In genomic region chr13:21463424-21463823, GRCh38 we compare ENCODE assay signal across 19 cellular contexts. TPM values are rescaled to one million over a fixed set of nuclear protein-coding genes. Genes with fewer than 3 reads are reported as not detected.
DNase-seq lines count a peak whose midpoint lies in the region; ATAC-seq and TF ChIP-seq lines count a peak whose summit lies in the region.
"Had no signal": no experiment of that assay in that cellular context is flagged by ENCODE, and none has a peak within 500 bp of the region (broad histone marks: within the 10 kb centered on the region; RNA-seq: fewer than 3 reads in every experiment).

No MANE protein-coding gene starts in this region.

- H3K27ac Mint-ChIP-seq in progenitor cell of endocrine pancreas, result peak overlapping the region; percentile 45
- no peak overlapping the region for H3K27ac Mint-ChIP-seq in endothelial cell (ENCODE audit: unreplicated experiment)
- H3K27ac Mint-ChIP-seq: CD4-positive, CD25-positive, alpha-beta regulatory T cell; HFFc6 had no signal

- H3K4me3 Mint-ChIP-seq in progenitor cell of endocrine pancreas (ENCODE audit: low read depth) (no peak overlapping the region), endothelial cell (ENCODE audit: unreplicated experiment) (no peak overlapping the region)
- H3K4me3 Mint-ChIP-seq: HFFc6 had no signal

- H3K27ac ChIP-seq in angular gyrus (ENCODE audit: low read depth, low read length) (peak overlapping the region; percentile 74), layer of hippocampus (ENCODE audit: low read depth, low read length) (peak overlapping the region; percentile 77)
- H3K27ac ChIP-seq: BLaER1 treated with 17β-estradiol and CSF1 and Interleukin-3, amounts not matched to agents 10 nM and 100 nM; HL-60 had no signal

- no peaks in the 10 kb centered on the region for H3K9me3 Mint-ChIP-seq in progenitor cell of endocrine pancreas (ENCODE audit: low read depth)
- no peaks in the 10 kb centered on the region for H3K9me3 Mint-ChIP-seq in endothelial cell (ENCODE audit: unreplicated experiment)
- H3K9me3 Mint-ChIP-seq: CD4-positive, CD25-positive, alpha-beta regulatory T cell; HFFc6 had no signal

- no peaks in the 10 kb centered on the region for H3K27me3 ChIP-seq in layer of hippocampus (ENCODE audit: control insufficient read depth, insufficient read depth, low read length)
- H3K27me3 ChIP-seq: BLaER1 treated with 17β-estradiol and CSF1 and Interleukin-3, amounts not matched to agents 10 nM and 100 nM had no signal

- no peaks in the 10 kb centered on the region for H3K36me3 Mint-ChIP-seq in progenitor cell of endocrine pancreas (ENCODE audit: insufficient read depth)
- H3K36me3 Mint-ChIP-seq in endothelial cell (ENCODE audit: low read depth, unreplicated experiment), result no peaks in the 10 kb centered on the region
- H3K36me3 Mint-ChIP-seq: CD4-positive, CD25-positive, alpha-beta regulatory T cell had no signal

- no peak for ATAC-seq in GM21423 (IDR thresholded peaks at IDR 0.05; ENCODE audit: unreplicated experiment)

- H3K27me3 Mint-ChIP-seq in progenitor cell of endocrine pancreas, result no peaks in the 10 kb centered on the region
- H3K27me3 Mint-ChIP-seq in endothelial cell (ENCODE audit: unreplicated experiment), result peaks cover 5% of the 10 kb centered on the region

- peak; percentile 35 for DNase-seq in Ammon's horn (ENCODE audit: low spot score)
- no peak for DNase-seq in progenitor cell of endocrine pancreas (ENCODE audit: low spot score, unreplicated experiment)
- DNase-seq in endothelial cell (ENCODE audit: low spot score), result no peak
- DNase-seq in central memory CD4-positive, alpha-beta T cell, result no peak
- DNase-seq in HT-29 (ENCODE audit: low spot score), result no peak
- DNase-seq: 8988T; AML-193; CD4-positive, CD25-positive, alpha-beta regulatory T cell; DMS153; DMS79 treated with DMSO at 0.1 percent for 48 hours; EL; GDM1; HCEC 1CT; HFFc6 had no signal

- H3K4me1 Mint-ChIP-seq in progenitor cell of endocrine pancreas (ENCODE audit: low read depth) (peaks cover 26% of the 10 kb centered on the region), endothelial cell (ENCODE audit: unreplicated experiment) (peaks cover 14% of the 10 kb centered on the region)

- no peak for TF ChIP-seq CTCF in progenitor cell of endocrine pancreas (IDR thresholded peaks at IDR 0.05; ENCODE audit: unreplicated experiment)
- TF ChIP-seq CTCF in endothelial cell (IDR thresholded peaks at IDR 0.05; ENCODE audit: unreplicated experiment), result no peak

RNA-seq across cellular contexts. Expression of gene ZDHHC20, which starts 4.3 kb away (rescaled TPM):
- total RNA-seq in progenitor cell of endocrine pancreas (110 and 113 TPM in 2 replicates), endothelial cell (ENCODE audit: unreplicated experiment) (72.5 TPM)
- total RNA-seq in HT-29 (2014; rRNA removed; shearing (Covaris generic)), result 63.2 and 93.0 TPM in 2 replicates
